In the genomic region with DNA sequence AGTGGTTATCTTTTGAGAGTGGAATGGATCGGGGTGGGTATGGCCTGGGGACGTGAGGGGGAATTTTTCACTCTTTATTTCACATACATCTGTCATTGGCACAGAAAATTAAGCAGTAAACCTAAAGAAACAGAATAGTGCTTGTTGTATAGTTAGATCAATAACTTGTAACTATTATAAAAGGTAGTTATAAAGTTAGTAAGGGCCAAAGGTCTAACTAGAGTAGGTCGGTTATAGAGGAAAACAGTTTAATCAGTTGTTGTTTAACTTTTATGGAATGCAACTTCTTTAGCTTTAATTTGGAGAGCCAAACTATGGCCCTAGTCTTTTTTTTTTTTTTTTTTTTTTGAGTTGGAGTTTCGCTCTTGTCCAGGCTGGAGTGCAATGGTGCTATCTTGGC, we compare ENCODE assay signal across 16 cellular contexts.
"Had no signal": no experiment of that assay in that cellular context is flagged by ENCODE, and none has a peak within 500 bp of the region (broad histone marks: within the 10 kb centered on the region; RNA-seq: fewer than 3 reads in every experiment).

No MANE protein-coding gene starts in this region.

- H3K9me3 ChIP-seq: breast epithelium, gastroesophageal sphincter, heart right ventricle, left ventricle myocardium inferior, right lobe of liver, uterus had no signal

- FAIRE-seq: keratinocyte had no signal

- H3K36me3 ChIP-seq: breast epithelium, gastroesophageal sphincter, heart right ventricle, left ventricle myocardium inferior, right lobe of liver, uterus had no signal

- ATAC-seq: activated CD4-positive, alpha-beta T cell treated with anti-CD3 and anti-CD28 coated beads for 36 hours; activated CD8-positive, alpha-beta memory T cell treated with anti-CD3 and anti-CD28 coated beads, Interleukin-2, amount 10 ng/mL, durations not matched to agents 7 days and 5 days; activated naive CD8-positive, alpha-beta T cell treated with anti-CD3 and anti-CD28 coated beads, Interleukin-2, amount 50 U/mL, for 24 hours; gastroesophageal sphincter had no signal

- H3K4me1 ChIP-seq: breast epithelium, uterus had no signal

- DNase-seq: activated CD4-positive, alpha-beta memory T cell treated with anti-CD3 and anti-CD28 coated beads for 36 hours; activated CD4-positive, alpha-beta T cell treated with anti-CD3 and anti-CD28 coated beads for 36 hours; activated CD8-positive, alpha-beta memory T cell treated with anti-CD3 and anti-CD28 coated beads, Interleukin-2, amount 10 ng/mL, durations not matched to agents 7 days and 5 days; activated naive CD4-positive, alpha-beta T cell treated with anti-CD3 and anti-CD28 coated beads for 36 hours; activated naive CD8-positive, alpha-beta T cell treated with anti-CD3 and anti-CD28 coated beads, Interleukin-2, amount 50 U/mL, for 24 hours; activated T-cell treated with anti-CD3 and anti-CD28 coated beads, Interleukin-2, amount 50 U/mL, for 1 hour; cerebellar nuclear complex; heart right ventricle; left ventricle myocardium inferior; stimulated activated CD4-positive, alpha-beta T cell treated with anti-CD3 and anti-CD28 coated beads, Interleukin-1b, Interleukin-23, amount 100 ng/mL, for 48 hours; T-helper 1 cell; uterus had no signal

- H3K27ac ChIP-seq: breast epithelium, left ventricle myocardium inferior, right lobe of liver, uterus had no signal

- H3K27me3 ChIP-seq: breast epithelium, gastroesophageal sphincter, heart right ventricle, right lobe of liver, uterus had no signal

- H3K4me3 ChIP-seq: breast epithelium, gastroesophageal sphincter, heart right ventricle, left ventricle myocardium inferior, right lobe of liver, uterus had no signal
